21 cellular contexts compared by ENCODE assay signal in the genomic region with DNA sequence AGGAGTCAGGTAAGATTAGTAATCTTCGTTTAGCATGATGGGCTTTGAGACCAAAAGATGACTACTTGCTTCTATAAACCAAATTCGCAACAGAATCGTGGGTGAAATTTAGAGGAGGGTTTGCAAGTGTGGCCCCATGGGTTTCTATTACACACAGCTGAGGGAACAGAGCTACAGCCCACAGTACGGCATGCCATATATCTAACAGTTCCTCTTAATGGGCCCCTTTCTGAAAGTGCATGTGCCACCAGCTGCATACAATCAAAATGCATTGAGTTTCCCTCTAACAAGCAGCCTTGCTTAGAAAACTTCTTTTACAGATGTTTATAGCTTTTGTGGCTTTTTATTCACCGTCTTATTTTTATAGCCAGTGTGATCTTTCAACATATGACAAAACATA.
DNase-seq lines count a peak whose midpoint lies in the region; TF ChIP-seq lines count a peak whose summit lies in the region.
"Had no signal": no experiment of that assay in that cellular context is flagged by ENCODE, and none has a peak within 500 bp of the region (broad histone marks: within the 10 kb centered on the region; RNA-seq: fewer than 3 reads in every experiment).

No MANE protein-coding gene starts in this region.

- CTCF ChIA-PET in HEK293T (lab: Yijun Ruan, JAX) = interaction anchor here (1.0 kb wide), 1 partner anchor 118 kb away, joined by 3 read pairs; no protein-coding TSS in a partner anchor

- no peak overlapping the region for H3K4me3 Mint-ChIP-seq in T-helper 2 cell treated with Interferon-gamma antibody and Interleukin-4, amounts not matched to agents 5 μg/mL and 100 μg/mL, for 36 hours
- H3K4me3 Mint-ChIP-seq: CD8-positive, alpha-beta T cell; H9 had no signal

- no peak overlapping the region for H3K9ac ChIP-seq in SK-N-MC (ENCODE audit: insufficient read length)
- H3K9ac ChIP-seq: GM23248 had no signal

- DNase-seq in SIG-M5 treated with dmso at 0.1 percent for 504 hours (lab: John Stamatoyannopoulos, UW; ENCODE audit: unreplicated experiment) (peak; percentile 3), SIG-M5 (lab: John Stamatoyannopoulos, UW) (no peak), MV-4-11 (lab: John Stamatoyannopoulos, UW) (peak; percentile 16), SK-N-MC (ENCODE audit: low read depth, low spot score) (no peak), HEK293T (ENCODE audit: extremely low spot score) (no peak), AG08395 (ENCODE audit: low spot score) (no peak)
- no peak for DNase-seq in T-helper 2 cell treated with Interferon-gamma antibody and Interleukin-4, amounts not matched to agents 5 μg/mL and 100 μg/mL, for 36 hours (ENCODE audit: low spot score)
- DNase-seq: 8988T; AML-193; C1 segment of cervical spinal cord; CD8-positive, alpha-beta T cell; GM23248; H9; KG1; NCI-H1092; NCI-H1436 treated with DMSO at 0.1 percent for 48 hours; NCI-H2029; NCI-H2227 treated with DMSO at 0.1 percent for 48 hours; NCI-H510A; Peyer's patch; T-helper 2 cell had no signal

- peaks cover 21% of the 10 kb centered on the region for H3K27me3 Mint-ChIP-seq in T-helper 2 cell treated with Interferon-gamma antibody and Interleukin-4, amounts not matched to agents 5 μg/mL and 100 μg/mL, for 36 hours (ENCODE audit: low read depth)

- no peaks in the 10 kb centered on the region for H3K4me1 Mint-ChIP-seq in T-helper 2 cell treated with Interferon-gamma antibody and Interleukin-4, amounts not matched to agents 5 μg/mL and 100 μg/mL, for 36 hours (ENCODE audit: low read depth)

- no peaks in the 10 kb centered on the region for H3K36me3 ChIP-seq in SK-N-MC (ENCODE audit: insufficient read depth, low read length)
- H3K36me3 ChIP-seq: Peyer's patch had no signal

- H3K36me3 Mint-ChIP-seq in T-helper 2 cell treated with Interferon-gamma antibody and Interleukin-4, amounts not matched to agents 5 μg/mL and 100 μg/mL, for 36 hours (ENCODE audit: low read depth) = no peaks in the 10 kb centered on the region
- H3K36me3 Mint-ChIP-seq: CD8-positive, alpha-beta T cell had no signal

- H3K9me3 Mint-ChIP-seq in T-helper 2 cell treated with Interferon-gamma antibody and Interleukin-4, amounts not matched to agents 5 μg/mL and 100 μg/mL, for 36 hours = no peaks in the 10 kb centered on the region
- H3K9me3 Mint-ChIP-seq: CD8-positive, alpha-beta T cell; H9 had no signal

- no peak overlapping the region for H3K4me3 ChIP-seq in SK-N-MC
- H3K4me3 ChIP-seq: GM23248, Peyer's patch had no signal

- peak overlapping the region; percentile 39; the same call in 1 of the 2 replicates for H3K27ac ChIP-seq in SK-N-MC
- H3K27ac ChIP-seq: GM23248, Peyer's patch had no signal

- H3K9me3 ChIP-seq in SK-N-MC (ENCODE audit: low read depth, low read length) = no peaks in the 10 kb centered on the region
- H3K9me3 ChIP-seq: Peyer's patch had no signal

- no peak overlapping the region for H3K27ac Mint-ChIP-seq in T-helper 2 cell treated with Interferon-gamma antibody and Interleukin-4, amounts not matched to agents 5 μg/mL and 100 μg/mL, for 36 hours
- H3K27ac Mint-ChIP-seq: CD8-positive, alpha-beta T cell had no signal

- POLR2A ChIA-PET in HEK293T (lab: Yijun Ruan, JAX) = no interaction called here

TF ChIP-seq in HEK293T, 16 proteins besides CTCF, POLR2A, EP300 and RAD21:
- TF ChIP-seq BHLHE40 (IDR thresholded peaks at IDR 0.05; ENCODE audit: borderline replicate concordance) = no peak
- no peak for TF ChIP-seq PKNOX1 (IDR thresholded peaks at IDR 0.05)
- TF ChIP-seq CTBP1 (IDR thresholded peaks at IDR 0.05; ENCODE audit: borderline replicate concordance) = no peak
- no peak for TF ChIP-seq NFRKB (IDR thresholded peaks at IDR 0.05)
- TF ChIP-seq SUZ12 (IDR thresholded peaks at IDR 0.05) = no peak
- no peak for TF ChIP-seq FOXM1 (IDR thresholded peaks at IDR 0.05; ENCODE audit: borderline replicate concordance)
- no peak for TF ChIP-seq ELF4 (IDR thresholded peaks at IDR 0.05)
- TF ChIP-seq TARDBP (IDR thresholded peaks at IDR 0.05) = no peak
- no peak for TF ChIP-seq ARNT (IDR thresholded peaks at IDR 0.05)
- TF ChIP-seq FOXK2 (IDR thresholded peaks at IDR 0.05) = no peak
- no peak for TF ChIP-seq FOXA1 (IDR thresholded peaks at IDR 0.05)
- TF ChIP-seq SP1 (IDR thresholded peaks at IDR 0.05) = no peak
- no peak for TF ChIP-seq L3MBTL2 (conservative IDR thresholded peaks at IDR 0.05)
- TF ChIP-seq LEF1 (IDR thresholded peaks at IDR 0.05; ENCODE audit: borderline replicate concordance) = no peak
- TF ChIP-seq HDGF (IDR thresholded peaks at IDR 0.05; ENCODE audit: borderline replicate concordance) = no peak
- no peak for TF ChIP-seq ZNF384 (IDR thresholded peaks at IDR 0.05)

Comparison
In these comparisons a context has a peak if more than half of its experiments do, and no peak if none do; other contexts are left out.
1. DNase-seq: peak in SIG-M5 treated with dmso at 0.1 percent for 504 hours (single experiment) and MV-4-11 (single experiment); none in SIG-M5 (single experiment), SK-N-MC (single experiment), HEK293T (single experiment), T-helper 2 cell treated with Interferon-gamma antibody and Interleukin-4, amounts not matched to agents 5 μg/mL and 100 μg/mL, for 36 hours (single experiment) and AG08395 (single experiment).